Comparison of ENCODE assay signal across 1 cellular context in genomic region chr19:18450934-18451836, GRCh38.
A peak's percentile ranks its signal among the peaks of the same experiment; 100 is the strongest.
TF ChIP-seq lines count a peak whose summit lies in the region.

No MANE protein-coding gene starts in this region.

TF ChIP-seq in HepG2, 621 proteins besides CTCF, POLR2A, EP300 and RAD21 (continued from another document and continues in another):
- TF ChIP-seq HNRNPLL (IDR thresholded peaks at IDR 0.05; ENCODE audit: low read depth, low read length, poor library complexity, severe bottlenecking) = peak; percentile 13
- TF ChIP-seq SOX5 (CRISPR knock-in tag; IDR thresholded peaks at IDR 0.05; ENCODE audit: borderline replicate concordance) = peak; percentile 8; the same call in 1 of the 2 replicates
- TF ChIP-seq CREM (IDR thresholded peaks at IDR 0.05) = no peak
- no peak for TF ChIP-seq CREM (CRISPR knock-in tag; IDR thresholded peaks at IDR 0.05)
- TF ChIP-seq SPEN (CRISPR knock-in tag; IDR thresholded peaks at IDR 0.05; ENCODE audit: low read depth) = peak; percentile 70
- TF ChIP-seq ZGPAT (CRISPR knock-in tag; IDR thresholded peaks at IDR 0.05) = peak; percentile 51; the same call in 1 of the 2 replicates
- TF ChIP-seq CSRNP2 (CRISPR knock-in tag; conservative IDR thresholded peaks at IDR 0.05; ENCODE audit: low read depth) = no peak
- 0 out of 2 replicates have a peak, but pooled peaks have one; percentile 36 for TF ChIP-seq RXRB (CRISPR knock-in tag; IDR thresholded peaks at IDR 0.05; ENCODE audit: borderline replicate concordance)
- TF ChIP-seq ZNF225 (CRISPR knock-in tag; IDR thresholded peaks at IDR 0.05) = no peak
- peak in 1 of 2 experiments; percentile 53; a peak in 2 of 4 replicates for TF ChIP-seq KLF16 (CRISPR knock-in tag; IDR thresholded peaks at IDR 0.05)
- no peak for TF ChIP-seq ZBTB44 (CRISPR knock-in tag; IDR thresholded peaks at IDR 0.05)
- no peak for TF ChIP-seq ZNF513 (CRISPR knock-in tag; conservative IDR thresholded peaks at IDR 0.05)
- TF ChIP-seq ONECUT2 (CRISPR knock-in tag; IDR thresholded peaks at IDR 0.05) = peak; percentile 89
- TF ChIP-seq HDAC2 (CRISPR knock-in tag; IDR thresholded peaks at IDR 0.05) = peak; percentile 20; the same call in 1 of the 2 replicates
- peak; percentile 84 for TF ChIP-seq ZBED4 (CRISPR knock-in tag; IDR thresholded peaks at IDR 0.05; ENCODE audit: borderline replicate concordance)
- TF ChIP-seq PRDM4 (CRISPR knock-in tag; IDR thresholded peaks at IDR 0.05; ENCODE audit: borderline replicate concordance) = no peak
- 0 out of 2 replicates have a peak, but pooled peaks have one; percentile 57 for TF ChIP-seq ZNF556 (CRISPR knock-in tag; IDR thresholded peaks at IDR 0.05; ENCODE audit: borderline replicate concordance)
- no peak for TF ChIP-seq GPBP1L1 (CRISPR knock-in tag; IDR thresholded peaks at IDR 0.05)
- peak; percentile 65; the same call in 1 of the 2 replicates for TF ChIP-seq ZNF788 (CRISPR knock-in tag; IDR thresholded peaks at IDR 0.05; ENCODE audit: borderline replicate concordance)
- TF ChIP-seq MAZ (IDR thresholded peaks at IDR 0.05; ENCODE audit: borderline replicate concordance, low read depth, low read length) = peak; percentile 25; the same call in 1 of the 2 replicates
- TF ChIP-seq MAZ (CRISPR knock-in tag; IDR thresholded peaks at IDR 0.05; ENCODE audit: low read depth) = peak; percentile 62; the same call in 1 of the 2 replicates
- no peak for TF ChIP-seq REPIN1 (CRISPR knock-in tag; IDR thresholded peaks at IDR 0.05; ENCODE audit: borderline replicate concordance, low read depth)
- no peak for TF ChIP-seq ZSCAN20 (CRISPR knock-in tag; IDR thresholded peaks at IDR 0.05; ENCODE audit: borderline replicate concordance)
- 0 out of 2 replicates have a peak, but pooled peaks have one; percentile 19 for TF ChIP-seq KAT8 (CRISPR knock-in tag; IDR thresholded peaks at IDR 0.05)
- TF ChIP-seq ZNF407 (CRISPR knock-in tag; IDR thresholded peaks at IDR 0.05; ENCODE audit: not compliant biosample characterization) = peak; percentile 59
